23 cellular contexts compared by ENCODE assay signal in the genomic region with DNA sequence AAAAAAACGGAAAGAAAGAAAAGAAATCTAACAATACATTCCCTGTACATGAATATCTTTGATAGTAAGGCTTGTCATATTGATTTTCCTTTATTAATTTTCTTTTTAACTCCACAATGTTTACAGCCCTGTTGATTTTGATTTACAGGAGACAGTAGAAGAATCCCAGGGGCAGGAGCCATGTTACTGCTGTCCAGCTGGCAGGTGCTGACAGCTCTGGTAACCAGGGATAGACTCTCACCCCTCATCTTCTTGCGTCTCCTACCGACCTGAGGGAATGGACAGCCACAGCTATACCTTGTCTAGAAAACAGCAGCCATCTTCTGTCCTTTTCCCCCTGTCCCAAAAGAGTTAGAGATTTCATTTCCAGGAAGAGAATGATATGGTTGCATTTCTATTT. TPM values are rescaled to one million over a fixed set of nuclear protein-coding genes. Genes with fewer than 3 reads are reported as not detected.
DNase-seq lines count a peak whose midpoint lies in the region; ATAC-seq, FAIRE-seq and TF ChIP-seq lines count a peak whose summit lies in the region.
"Had no signal": no experiment of that assay in that cellular context is flagged by ENCODE, and none has a peak within 500 bp of the region (broad histone marks: within the 10 kb centered on the region; RNA-seq: fewer than 3 reads in every experiment).

No MANE protein-coding gene starts in this region.

- peaks cover 8% of the 10 kb centered on the region for H3K36me3 Mint-ChIP-seq in nephron progenitor cell (ENCODE audit: low read depth)

- no peak for TF ChIP-seq RAD21 in HCT116 (IDR thresholded peaks at IDR 0.05; ENCODE audit: low read depth)
- TF ChIP-seq RAD21 in GM12878 (IDR thresholded peaks at IDR 0.05; ENCODE audit: insufficient read depth, low read depth, low read length) = no peak

- TF ChIP-seq CTCF in HCT116 (IDR thresholded peaks at IDR 0.05 in 2 of 3, conservative IDR thresholded peaks at IDR 0.05 in 1 of 3; ENCODE audit: borderline replicate concordance in 1 of 3, insufficient read depth in 1 of 3, low read depth in 2 of 3, low read length in 2 of 3) (no peak), GM12878 (IDR thresholded peaks at IDR 0.05 in 2 of 3, conservative IDR thresholded peaks at IDR 0.05 in 1 of 3; ENCODE audit: control insufficient read depth in 2 of 3, extremely low read depth in 1 of 3, insufficient read depth in 1 of 3, low read depth in 3 of 3, low read length in 3 of 3) (no peak), nephron progenitor cell (IDR thresholded peaks at IDR 0.05) (no peak)

- intact Hi-C loops in HCT116 (cut with micrococcal nuclease) (no loop called here), GM12878 (cut with micrococcal nuclease; ENCODE audit: unreplicated experiment) (no loop called here)

- SMC1A ChIA-PET in GM12878 (lab: Charles Lee; ENCODE audit: uncharacterized antibody, unreplicated experiment) = no interaction called here

- peak overlapping the region in 10 of 11 experiments; percentile 70 to 90 (median 78); a peak in 17 of 22 replicates for H3K4me2 ChIP-seq in BLaER1 treated with 17β-estradiol and CSF1 and Interleukin-3, amounts not matched to agents 10 nM and 100 nM
- no peak overlapping the region for H3K4me2 ChIP-seq in HCT116 (ENCODE audit: low read length)
- H3K4me2 ChIP-seq in GM12878 (ENCODE audit: control insufficient read depth, insufficient read depth) = no peak overlapping the region

- no peaks in the 10 kb centered on the region for H3K27me3 ChIP-seq in BLaER1 treated with 17β-estradiol and CSF1 and Interleukin-3, amounts not matched to agents 10 nM and 100 nM
- H3K27me3 ChIP-seq in HCT116 (ENCODE audit: insufficient read depth, low read length) (no peaks in the 10 kb centered on the region), GM12878 (replicated peaks in 1 of 2; ENCODE audit: control insufficient read depth in 2 of 2, insufficient read depth in 2 of 2, low read length in 1 of 2) (no peaks in the 10 kb centered on the region)

- H2AFZ ChIP-seq in HCT116 (ENCODE audit: low read depth, low read length, poor library complexity, severe bottlenecking) (no peak overlapping the region), GM12878 (ENCODE audit: control insufficient read depth, low read depth, low read length) (no peak overlapping the region)

- no peak overlapping the region; a peak in 1 of 22 replicates for H3K9ac ChIP-seq in BLaER1 treated with 17β-estradiol and CSF1 and Interleukin-3, amounts not matched to agents 10 nM and 100 nM
- no peak overlapping the region for H3K9ac ChIP-seq in HCT116 (ENCODE audit: low read length)
- no peak overlapping the region for H3K9ac ChIP-seq in GM12878 (ENCODE audit: control insufficient read depth, insufficient read depth, low read length)

- TF ChIP-seq POLR2A in HCT116 (IDR thresholded peaks at IDR 0.05; ENCODE audit: borderline replicate concordance, extremely low read depth, insufficient read depth, insufficient read length) (no peak), GM12878 (IDR thresholded peaks at IDR 0.05; ENCODE audit: low read depth, low read length) (no peak), GM18505 (IDR thresholded peaks at IDR 0.05; ENCODE audit: borderline replicate concordance, extremely low read depth, insufficient read depth, insufficient read length) (no peak)

- CTCF ChIA-PET in HCT116 (lab: Charles Lee) = interaction anchor here (1.2 kb wide), 1 partner anchor 167 kb away, joined by 4 read pairs; no protein-coding TSS in a partner anchor
- CTCF ChIA-PET in GM12878 (lab: Yijun Ruan, JAX) = interaction anchor here (0.5 kb wide), 1 partner anchor 905 kb away, joined by 3 read pairs; no protein-coding TSS in a partner anchor

- H3K36me3 ChIP-seq in BLaER1 treated with 17β-estradiol and CSF1 and Interleukin-3, amounts not matched to agents 10 nM and 100 nM = peaks cover 0 to 7% (median 5%) of the 10 kb centered on the region in 11 experiments; a peak in 9 of 22 replicates
- H3K36me3 ChIP-seq in HCT116 (ENCODE audit: control insufficient read depth in 1 of 2, insufficient read depth in 2 of 2, low read length in 2 of 2) (no peaks in the 10 kb centered on the region), GM12878 (ENCODE audit: control insufficient read depth in 2 of 2, insufficient read depth in 2 of 2, low read length in 1 of 2) (no peaks in the 10 kb centered on the region; a peak in 1 of 4 replicates)

- DNase-seq in HCT116 (ENCODE audit: low read depth, low spot score) (no peak), GM12878 (ENCODE audit: low read depth, low spot score) (no peak), nephron progenitor cell (no peak), SHP77 (lab: John Stamatoyannopoulos, UW) (no peak)
- DNase-seq in stimulated activated naive CD8-positive, alpha-beta T cell treated with anti-CD3 and anti-CD28 coated beads, Interleukin-15, Interleukin-2, amounts not matched to agents 100 U/mL and 50 U/mL, for 24 hours = no peak
- DNase-seq: Caco-2; CD4-positive, alpha-beta memory T cell; DMS 273 treated with DMSO at 0.1 percent for 48 hours; DMS79 treated with DMSO at 0.1 percent for 48 hours; KG1; NCI-H1105 treated with DMSO at 0.1 percent for 48 hours; NCI-H2029 treated with DMSO at 0.1 percent for 48 hours; NCI-H226; NCI-H524; NCI-H774; SW 1271; T-helper 17 cell had no signal

- H3K4me1 Mint-ChIP-seq in nephron progenitor cell = no peaks in the 10 kb centered on the region

- no peak for FAIRE-seq in GM12878 (lab: Jason Lieb, UNC)
- FAIRE-seq: GM12892, GM18507, RCC 7860 had no signal

- no peaks in the 10 kb centered on the region for H3K27me3 Mint-ChIP-seq in nephron progenitor cell (ENCODE audit: low read depth, poor library complexity)
- H3K27me3 Mint-ChIP-seq: CD4-positive, alpha-beta memory T cell; T-helper 17 cell had no signal

- H4K20me1 ChIP-seq in BLaER1 treated with 17β-estradiol and CSF1 and Interleukin-3, amounts not matched to agents 10 nM and 100 nM = no peaks in the 10 kb centered on the region; a peak in 1 of 22 replicates
- H4K20me1 ChIP-seq in HCT116 (ENCODE audit: insufficient read depth) = no peaks in the 10 kb centered on the region
- no peaks in the 10 kb centered on the region; the same call in 1 of the 2 replicates for H4K20me1 ChIP-seq in GM12878 (ENCODE audit: control insufficient read depth, insufficient read depth)

- no peaks in the 10 kb centered on the region for H3K9me2 ChIP-seq in HCT116 (ENCODE audit: insufficient read depth)

- WGBS in GM12878 (ENCODE audit: insufficient coverage, insufficient replicate concordance, low lambda C conversion rate, missing lambda C conversion rate) = 81% methylated on average over 3 of the region's 3 CpGs

- in situ Hi-C loops in GM12878 (cut with MboI) = no loop called here

- no peak overlapping the region for H3K4me3 ChIP-seq in BLaER1 treated with 17β-estradiol and CSF1 and Interleukin-3, amounts not matched to agents 10 nM and 100 nM
- no peak overlapping the region for H3K4me3 ChIP-seq in HCT116 (replicated peaks in 1 of 2; ENCODE audit: low read depth in 1 of 2, low read length in 2 of 2)
- H3K4me3 ChIP-seq in GM12878 = no peak overlapping the region

- peaks cover 56 to 95% (median 91%) of the 10 kb centered on the region in 10 experiments for H3K4me1 ChIP-seq in BLaER1 treated with 17β-estradiol and CSF1 and Interleukin-3, amounts not matched to agents 10 nM and 100 nM
- peaks cover 13 to 23% of the 10 kb centered on the region in 2 experiments for H3K4me1 ChIP-seq in HCT116 (ENCODE audit: control insufficient read depth in 1 of 2, insufficient read depth in 2 of 2, low read length in 2 of 2)
- peaks cover 6% of the 10 kb centered on the region; the same call in 1 of the 2 replicates for H3K4me1 ChIP-seq in GM12878 (ENCODE audit: control insufficient read depth, insufficient read depth, low read length)

- ATAC-seq in HCT116 (no peak), GM12878 (no peak), GM18505 (IDR thresholded peaks at IDR 0.05; ENCODE audit: unreplicated experiment) (no peak)
- no peak for ATAC-seq in stimulated activated naive CD8-positive, alpha-beta T cell treated with anti-CD3 and anti-CD28 coated beads, Interleukin-15, Interleukin-2, amounts not matched to agents 100 U/mL and 50 U/mL, for 24 hours
- ATAC-seq: Right ventricle myocardium inferior, T-helper 17 cell had no signal

- peak overlapping the region; percentile 13 for H3K27ac Mint-ChIP-seq in nephron progenitor cell
- H3K27ac Mint-ChIP-seq: CD4-positive, alpha-beta memory T cell; T-helper 17 cell had no signal

- RAD21 ChIA-PET in HCT116 (lab: Charles Lee; ENCODE audit: low non-redundant PET in 1 of 2, low total read pairs in 2 of 2, uncharacterized antibody in 2 of 2, unreplicated experiment in 2 of 2) = no interaction called here
- RAD21 ChIA-PET in GM12878 (lab: Charles Lee; ENCODE audit: unreplicated experiment) = no interaction called here

- POLR2A ChIA-PET in HCT116 (lab: Charles Lee) (no interaction called here), GM12878 (lab: Charles Lee) (no interaction called here)

- no peak for TF ChIP-seq EP300 in GM12878 (IDR thresholded peaks at IDR 0.05; ENCODE audit: borderline replicate concordance in 1 of 2, control insufficient read depth in 1 of 2, low read depth in 2 of 2, low read length in 2 of 2)

- BruUV-seq in HCT116 (replicated peaks; lab: Mats Ljungman, UMichigan) (no TSS peak), GM12878 (replicated peaks; lab: Mats Ljungman, UMichigan) (no TSS peak)

- H3K27ac ChIP-seq in BLaER1 treated with 17β-estradiol and CSF1 and Interleukin-3, amounts not matched to agents 10 nM and 100 nM = peak overlapping the region in 8 of 11 experiments; percentile 34 to 100 (median 86); a peak in 13 of 22 replicates
- H3K27ac ChIP-seq in HCT116 (ENCODE audit: low read depth, low read length) (no peak overlapping the region), GM12878 (ENCODE audit: control insufficient read depth, insufficient read depth) (no peak overlapping the region)

- no peaks in the 10 kb centered on the region; a peak in 1 of 22 replicates for H3K9me3 ChIP-seq in BLaER1 treated with 17β-estradiol and CSF1 and Interleukin-3, amounts not matched to agents 10 nM and 100 nM (replicated peaks in 1 of 11)
- H3K9me3 ChIP-seq in HCT116 (ENCODE audit: control insufficient read depth in 1 of 2, insufficient read depth in 1 of 2, low read depth in 1 of 2, low read length in 2 of 2) (no peaks in the 10 kb centered on the region), GM12878 (replicated peaks; ENCODE audit: control insufficient read depth, insufficient read depth, low read length) (no peaks in the 10 kb centered on the region)
- H3K9me3 ChIP-seq: Caco-2 had no signal

- H3K9me3 Mint-ChIP-seq in nephron progenitor cell = no peaks in the 10 kb centered on the region
- H3K9me3 Mint-ChIP-seq: CD4-positive, alpha-beta memory T cell had no signal

- no peak overlapping the region for H3K4me3 Mint-ChIP-seq in nephron progenitor cell
- H3K4me3 Mint-ChIP-seq: CD4-positive, alpha-beta memory T cell; T-helper 17 cell had no signal

- H3K79me2 ChIP-seq in HCT116 (ENCODE audit: insufficient read depth, low read length) (no peaks in the 10 kb centered on the region), GM12878 (ENCODE audit: control insufficient read depth, insufficient read depth, low read length) (no peaks in the 10 kb centered on the region)

RNA-seq across cellular contexts. Expression of gene PRDM10, which starts 37.4 kb away (rescaled TPM):
- total RNA-seq in HCT116 (2021; ENCODE audit: unreplicated experiment) (9.2 TPM), GM12878 (2014; rRNA removed) (4.1 TPM in 2 replicates), GM12878 (2014; rRNA removed; fragmentation: Illumina TruSeq; extraction: Trizol) (3.5 TPM in 2 replicates), GM12878 (2021) (6.0 and 7.5 TPM in 2 replicates)
- 4.5 and 4.8 TPM in 2 replicates for polyA plus RNA-seq in HCT116 (2012)
- 15.0 and 16.2 TPM in 2 replicates for total RNA-seq in GM12878 (2013; cell fraction: nucleolus; rRNA removed)
- 1.1 TPM for polyA plus RNA-seq in GM12878 (2011; ENCODE audit: low read depth)
- polyA plus RNA-seq in GM12878 (2011; rRNA removed) (5.3 and 6.2 TPM in 2 replicates), GM12878 (2014; fragmentation: Illumina TruSeq; extraction: Trizol) (4.3 and 4.4 TPM in 2 replicates), GM12878 (2014; fragmentation: Nextera tagmentation; extraction: Ambion mirVana) (1 to 10 TPM in 1 of 2 experiments, under 1 TPM in 1; 0.93 to 1.3 TPM), GM12878 (2014; rRNA removed) (3.4 and 5.0 TPM in 2 replicates), GM12878 (2016; fragmentation: Nextera tagmentation; extraction: Ambion mirVana) (1 to 10 TPM; 4.0 to 5.7 TPM)
- 6.3 and 11.0 TPM in 2 replicates for polyA plus RNA-seq in GM12878 (2011; cell fraction: cytosol; rRNA removed)
- polyA plus RNA-seq in GM12878 (2011; cell fraction: nucleus; rRNA removed) = 15.6 and 17.5 TPM in 2 replicates
- polyA plus RNA-seq in GM12878 (2012) = 1.9 and 2.9 TPM in 2 replicates
- polyA minus RNA-seq in GM12878 (2011; rRNA and poly(A)+ RNA removed) = 23.0 and 29.8 TPM in 2 replicates
- 5.6 and 8.3 TPM in 2 replicates for polyA minus RNA-seq in GM12878 (2011; cell fraction: cytosol; rRNA and poly(A)+ RNA removed)
- 4.4 and 10.0 TPM in 2 replicates for polyA minus RNA-seq in GM12878 (2011; cell fraction: nucleus; rRNA and poly(A)+ RNA removed)

Comparison
In these comparisons a context has a peak if more than half of its experiments do, and no peak if none do; other contexts are left out.
1. H3K27ac ChIP-seq: peak in BLaER1 treated with 17β-estradiol and CSF1 and Interleukin-3, amounts not matched to agents 10 nM and 100 nM (8 of 11); none in HCT116 (single experiment) and GM12878 (single experiment).
2. H3K4me2 ChIP-seq: peak in BLaER1 treated with 17β-estradiol and CSF1 and Interleukin-3, amounts not matched to agents 10 nM and 100 nM (10 of 11); none in HCT116 (single experiment) and GM12878 (single experiment).